ENCODE assay signal across 13 cellular contexts in genomic region chr15:68598171-68599152, GRCh38. TPM values are rescaled to one million over a fixed set of nuclear protein-coding genes. Genes with fewer than 3 reads are reported as not detected.
DNase-seq lines count a peak whose midpoint lies in the region; ATAC-seq, FAIRE-seq and TF ChIP-seq lines count a peak whose summit lies in the region.
"Had no signal": no experiment of that assay in that cellular context is flagged by ENCODE, and none has a peak within 500 bp of the region (broad histone marks: within the 10 kb centered on the region; RNA-seq: fewer than 3 reads in every experiment).

No MANE protein-coding gene starts in this region.

- no peak overlapping the region; the same call in 1 of the 2 replicates for H3K18ac ChIP-seq in H1 (ENCODE audit: extremely low read depth, low read length)

- H3K56ac ChIP-seq in H1 (replicated peaks; ENCODE audit: insufficient read length, low read depth, low read length), result no peak overlapping the region

- H2BK20ac ChIP-seq in H1 (ENCODE audit: low read length), result peak overlapping the region; percentile 84

- TF ChIP-seq CTCF in HFFc6 (IDR thresholded peaks at IDR 0.05) (no peak), H1 (IDR thresholded peaks at IDR 0.05; ENCODE audit: control extremely low read depth in 1 of 3, insufficient read depth in 1 of 3, low read depth in 1 of 3, low read length in 3 of 3) (no peak)
- no peak for TF ChIP-seq CTCF in CD8-positive, alpha-beta T cell (IDR thresholded peaks at IDR 0.05)

- H3K23me2 ChIP-seq in H1 (ENCODE audit: low read depth, low read length), result no peaks in the 10 kb centered on the region

- no peak overlapping the region for H3K4me3 Mint-ChIP-seq in HFFc6
- H3K4me3 Mint-ChIP-seq in CD8-positive, alpha-beta T cell, result no peak overlapping the region

- intact Hi-C loops in CD8-positive, alpha-beta T cell (cut with DNase I, micrococcal nuclease), result no loop called here

- H3K27me3 ChIP-seq in H1 (replicated peaks in 1 of 4; ENCODE audit: control insufficient read depth in 3 of 4, extremely low read depth in 1 of 4, insufficient read depth in 3 of 4, low read length in 3 of 4) (no peaks in the 10 kb centered on the region; a peak in 2 of 7 replicates), small intestine (ENCODE audit: control insufficient read depth in 2 of 2, insufficient read depth in 2 of 2, low read length in 2 of 2) (no peaks in the 10 kb centered on the region)
- no peaks in the 10 kb centered on the region for H3K27me3 ChIP-seq in CD8-positive, alpha-beta T cell (ENCODE audit: insufficient read depth, low read length)
- H3K27me3 ChIP-seq: Peyer's patch had no signal

- H3K4me1 ChIP-seq in H1 (replicated peaks in 1 of 4; ENCODE audit: control insufficient read depth in 3 of 4, insufficient read depth in 4 of 4, low read length in 3 of 4) (peaks cover 5 to 43% (median 24%) of the 10 kb centered on the region in 4 experiments), mesodermal cell (ENCODE audit: control insufficient read depth, insufficient read depth, low read length, poor library complexity, severe bottlenecking) (peaks cover 34% of the 10 kb centered on the region), small intestine (ENCODE audit: control insufficient read depth in 2 of 2, insufficient read depth in 1 of 2, low read depth in 1 of 2, low read length in 1 of 2) (no peaks in the 10 kb centered on the region)
- no peaks in the 10 kb centered on the region for H3K4me1 ChIP-seq in CD8-positive, alpha-beta T cell (ENCODE audit: insufficient read depth, low read length)
- H3K4me1 ChIP-seq: Peyer's patch had no signal

- peaks cover 51% of the 10 kb centered on the region for H3K4me1 Mint-ChIP-seq in HFFc6 (ENCODE audit: low read depth)
- no peaks in the 10 kb centered on the region for H3K4me1 Mint-ChIP-seq in CD8-positive, alpha-beta T cell (ENCODE audit: low read depth)

- no peak overlapping the region for H3K9ac ChIP-seq in H1 (replicated peaks in 1 of 4; ENCODE audit: extremely low read depth in 1 of 4, low read depth in 3 of 4, low read length in 3 of 4)

- H3K9me3 Mint-ChIP-seq in HFFc6, result no peaks in the 10 kb centered on the region
- no peaks in the 10 kb centered on the region for H3K9me3 Mint-ChIP-seq in CD8-positive, alpha-beta T cell
- H3K9me3 Mint-ChIP-seq: activated naive CD4-positive, alpha-beta T cell treated with anti-CD3 and anti-CD28 coated beads, Interleukin-2, amount 50 U/mL, for 72 hours had no signal

- peak overlapping the region; percentile 36 for H4K91ac ChIP-seq in H1 (replicated peaks; ENCODE audit: insufficient read length, low read length)

- no peak overlapping the region for H3K4me3 ChIP-seq in H1 (ENCODE audit: extremely low read depth in 1 of 4, insufficient read depth in 2 of 4, low read depth in 3 of 4, low read length in 4 of 4)
- H3K4me3 ChIP-seq in mesodermal cell (ENCODE audit: extremely low read depth, insufficient read depth, low read length, poor library complexity, severe bottlenecking), result no peak overlapping the region
- H3K4me3 ChIP-seq in small intestine (ENCODE audit: low read depth in 1 of 2, low read length in 2 of 2), result no peak overlapping the region
- H3K4me3 ChIP-seq in CD8-positive, alpha-beta T cell (ENCODE audit: low read depth, low read length), result no peak overlapping the region
- H3K4me3 ChIP-seq: Peyer's patch had no signal

- H4K20me1 ChIP-seq in H1 (replicated peaks in 1 of 2; ENCODE audit: control insufficient read depth in 1 of 2, insufficient read depth in 2 of 2, low read length in 2 of 2), result no peaks in the 10 kb centered on the region

- peak overlapping the region in 1 of 2 experiments; percentile 55; a peak in 2 of 4 replicates for H3K4me2 ChIP-seq in H1 (ENCODE audit: insufficient read depth in 1 of 2, low read depth in 2 of 2, low read length in 2 of 2)

- peak overlapping the region; percentile 27; the same call in 1 of the 2 replicates for H2BK5ac ChIP-seq in H1 (ENCODE audit: low read depth, low read length)

- CTCF ChIA-PET in H1 (lab: Charles Lee; ENCODE audit: partially characterized antibody), result interaction anchor here (0.6 to 1.6 kb wide), 4 partner anchors 15 to 275 kb away, joined by 3 to 5 read pairs (median 4); no protein-coding TSS in a partner anchor
- CTCF ChIA-PET in CD8-positive, alpha-beta T cell (lab: Charles Lee), result no interaction called here
- CTCF ChIA-PET in HEK293T (lab: Yijun Ruan, JAX), result no interaction called here

- no peak overlapping the region for H3K23ac ChIP-seq in H1 (ENCODE audit: insufficient read length)

- no peak overlapping the region for H3K14ac ChIP-seq in H1 (ENCODE audit: insufficient read length)

- H3K79me2 ChIP-seq in H1 (ENCODE audit: control insufficient read depth in 1 of 2, insufficient read depth in 2 of 2, low read length in 2 of 2), result no peaks in the 10 kb centered on the region

- no peak overlapping the region for H4K8ac ChIP-seq in H1 (ENCODE audit: extremely low read depth, insufficient read depth, low read length)

- H3K9me3 ChIP-seq in H1 (ENCODE audit: insufficient read depth in 2 of 2, low read depth in 1 of 2, low read length in 1 of 2) (no peaks in the 10 kb centered on the region), mesodermal cell (ENCODE audit: control insufficient read depth, low read length) (no peaks in the 10 kb centered on the region), small intestine (ENCODE audit: control insufficient read depth, low read depth) (no peaks in the 10 kb centered on the region)
- H3K9me3 ChIP-seq in CD8-positive, alpha-beta T cell (ENCODE audit: low read length), result no peaks in the 10 kb centered on the region
- H3K9me3 ChIP-seq: Peyer's patch had no signal

- H2AK5ac ChIP-seq in H1 (ENCODE audit: low read depth, low read length), result peak overlapping the region; percentile 1; the same call in 1 of the 2 replicates

- no peaks in the 10 kb centered on the region for H3K79me1 ChIP-seq in H1 (ENCODE audit: low read depth, low read length)

- no peak for TF ChIP-seq POLR2A in H1 (IDR thresholded peaks at IDR 0.05; ENCODE audit: control extremely low read depth in 1 of 2, low read depth in 2 of 2, low read length in 2 of 2)

- FAIRE-seq in H1 (lab: Jason Lieb, UNC), result no peak
- FAIRE-seq in small intestine (lab: Jason Lieb, UNC), result no peak
- FAIRE-seq: TTC549 had no signal

- no peak overlapping the region for H2BK120ac ChIP-seq in H1 (replicated peaks; ENCODE audit: low read depth, low read length)

- H3K36me3 ChIP-seq in H1 (ENCODE audit: control insufficient read depth in 2 of 4, insufficient read depth in 4 of 4, low read length in 3 of 4) (no peaks in the 10 kb centered on the region), mesodermal cell (ENCODE audit: control insufficient read depth, insufficient read depth, low read length) (no peaks in the 10 kb centered on the region), small intestine (ENCODE audit: control insufficient read depth in 2 of 2, insufficient read depth in 2 of 2, low read length in 2 of 2) (no peaks in the 10 kb centered on the region)
- H3K36me3 ChIP-seq in CD8-positive, alpha-beta T cell (ENCODE audit: insufficient read depth, low read length), result no peaks in the 10 kb centered on the region
- H3K36me3 ChIP-seq: Peyer's patch had no signal

- H3K27ac ChIP-seq in H1 (ENCODE audit: low read depth, low read length) (no peak overlapping the region), mesodermal cell (ENCODE audit: low read depth, low read length, severe bottlenecking) (peak overlapping the region; percentile 68), substantia nigra (ENCODE audit: low read depth, low read length, poor library complexity, severe bottlenecking) (peak overlapping the region; percentile 75), small intestine (ENCODE audit: low read depth in 1 of 2, low read length in 1 of 2) (peak overlapping the region in 1 of 2 donors; percentile 18)
- H3K27ac ChIP-seq in CD8-positive, alpha-beta T cell (ENCODE audit: low read depth, low read length), result no peak overlapping the region

- H2BK15ac ChIP-seq in H1 (ENCODE audit: low read length), result 0 out of 2 replicates have a peak overlapping the region, but pooled peaks have one; percentile 85

- peak overlapping the region; percentile 92 for H3K27ac Mint-ChIP-seq in HFFc6
- no peak overlapping the region for H3K27ac Mint-ChIP-seq in CD8-positive, alpha-beta T cell
- H3K27ac Mint-ChIP-seq: activated naive CD4-positive, alpha-beta T cell treated with anti-CD3 and anti-CD28 coated beads, Interleukin-2, amount 50 U/mL, for 72 hours had no signal

- no peak for DNase-seq in HFFc6
- DNase-seq in H1 (ENCODE audit: low read depth in 1 of 2, low spot score in 2 of 2), result no peak
- peak in 4 of 49 donors; percentile 7 to 62 (median 56) for DNase-seq in substantia nigra (lab: John Stamatoyannopoulos, UW)
- DNase-seq in Kasumi-1 (lab: John Stamatoyannopoulos, UW), result no peak
- DNase-seq in small intestine, result no peak
- DNase-seq in CD8-positive, alpha-beta T cell, result no peak
- DNase-seq in HEK293T (ENCODE audit: extremely low spot score), result no peak
- DNase-seq: COR-L47, NCI-H226 had no signal

- no peak for TF ChIP-seq EP300 in H1 (IDR thresholded peaks at IDR 0.05; ENCODE audit: borderline replicate concordance in 1 of 2, low read depth in 2 of 2, low read length in 2 of 2)

- H4K5ac ChIP-seq in H1 (ENCODE audit: insufficient read length, low read depth, low read length), result no peak overlapping the region

- no peaks in the 10 kb centered on the region for H3K36me3 Mint-ChIP-seq in HFFc6 (ENCODE audit: low read depth)
- no peaks in the 10 kb centered on the region for H3K36me3 Mint-ChIP-seq in CD8-positive, alpha-beta T cell
- H3K36me3 Mint-ChIP-seq: activated naive CD4-positive, alpha-beta T cell treated with anti-CD3 and anti-CD28 coated beads, Interleukin-2, amount 50 U/mL, for 72 hours had no signal

- no peak for TF ChIP-seq RAD21 in H1 (IDR thresholded peaks at IDR 0.05 in 1 of 2, conservative IDR thresholded peaks at IDR 0.05 in 1 of 2; ENCODE audit: low read depth in 2 of 2, low read length in 2 of 2)

- POLR2A ChIA-PET in H1 (lab: Charles Lee; ENCODE audit: partially characterized antibody) (interaction anchor here (1.2 to 1.3 kb wide), 2 partner anchors 9 to 16 kb away, joined by 3 read pairs; no protein-coding TSS in a partner anchor), HEK293T (lab: Yijun Ruan, JAX) (no interaction called here)
- POLR2A ChIA-PET in CD8-positive, alpha-beta T cell (lab: Charles Lee), result interaction anchor here (0.6 kb wide), 2 partner anchors 273 to 396 kb away, joined by 3 read pairs; no protein-coding TSS in a partner anchor

- H3K4ac ChIP-seq in H1 (replicated peaks; ENCODE audit: insufficient read length, low read depth, low read length), result no peak overlapping the region

- H2AFZ ChIP-seq in H1 (ENCODE audit: low read length), result no peak overlapping the region

- WGBS in H1 (ENCODE audit: extremely low coverage in 1 of 2, insufficient coverage in 1 of 2, insufficient read length in 1 of 2, insufficient replicate concordance in 2 of 2, low coverage in 1 of 2, low lambda C conversion rate in 2 of 2, missing lambda C conversion rate in 1 of 2), 2 experiments, result 89% methylated on average over 14 of the region's 14 CpGs; no CpG with 5 or more reads in 1 of the 2 experiments
- WGBS in mesodermal cell (ENCODE audit: insufficient coverage in 2 of 2), 2 experiments, result 96% methylated on average over 11 of the region's 14 CpGs
- WGBS in small intestine, 3 donors, result 81 to 85% (median 85%) methylated on average over 14 of the region's 14 CpGs

- ATAC-seq in CD8-positive, alpha-beta T cell, result no peak
- ATAC-seq: activated naive CD4-positive, alpha-beta T cell treated with anti-CD3 and anti-CD28 coated beads, Interleukin-2, amount 50 U/mL, for 72 hours had no signal

- peak overlapping the region; percentile 77; the same call in 1 of the 2 replicates for H2BK12ac ChIP-seq in H1 (ENCODE audit: low read depth, low read length)

- peaks cover 2% of the 10 kb centered on the region for H3K27me3 Mint-ChIP-seq in HFFc6 (ENCODE audit: insufficient read depth)
- peaks cover 3% of the 10 kb centered on the region for H3K27me3 Mint-ChIP-seq in CD8-positive, alpha-beta T cell (ENCODE audit: low read depth)

RNA-seq across cellular contexts. Expression of gene CORO2B, which starts 19.7 kb away (rescaled TPM):
- 10 to 100 TPM in 3 of 6 experiments, 1 to 10 TPM in 3; 9.3 to 11.0 (median 9.9) TPM for total RNA-seq in HFFc6 (2021; fragmentation: NEBNext Ultra II Directional; extraction: Animal tissue kit (Norgen Biotek cat#: 25700))
- 3.4 and 4.7 TPM in 2 replicates for total RNA-seq in H1 (2021; fragmentation: NEBNext Ultra II Directional; extraction: Animal tissue kit (Norgen Biotek cat#: 25700))
- polyA plus RNA-seq in H1 (2011; rRNA removed), result 6.1 and 6.7 TPM in 2 replicates
- polyA plus RNA-seq in H1 (2011; cell fraction: cytosol; rRNA removed), result 3.5 TPM
- 5.4 TPM for polyA plus RNA-seq in H1 (2011; cell fraction: nucleus; rRNA removed)
- 3.8 to 5.5 TPM (median 4.8 TPM) in 4 replicates for polyA plus RNA-seq in H1 (2012, experiment 1 of 2)
- polyA plus RNA-seq in H1 (2012, experiment 2 of 2), result 3.7 TPM
- polyA plus RNA-seq in H1 (2013, experiment 1 of 2), result 2.4 TPM
- polyA plus RNA-seq in H1 (2013, experiment 2 of 2), result 2.2 TPM
- polyA minus RNA-seq in H1 (2011; rRNA and poly(A)+ RNA removed), result 4.0 TPM in 2 replicates
- 2.9 TPM for polyA minus RNA-seq in H1 (2011; cell fraction: cytosol; rRNA and poly(A)+ RNA removed)
- polyA minus RNA-seq in H1 (2011; cell fraction: nucleus; rRNA and poly(A)+ RNA removed), result 2.2 TPM
- polyA plus RNA-seq in mesodermal cell (2013, experiment 1 of 2), result 8.3 TPM
- polyA plus RNA-seq in mesodermal cell (2013, experiment 2 of 2), result 5.4 TPM
- 1 to 10 TPM; 1.3 to 3.0 (median 1.4) TPM for polyA plus RNA-seq in small intestine
- under 1 TPM; 0.08 to 0.17 TPM for total RNA-seq in CD8-positive, alpha-beta T cell

Comparison
In these comparisons a context has a peak if more than half of its experiments do, and no peak if none do; other contexts are left out.
1. H3K27ac ChIP-seq: peak in mesodermal cell (single experiment) and substantia nigra (single experiment); none in H1 (single experiment) and CD8-positive, alpha-beta T cell (single experiment).